In the genomic region with DNA sequence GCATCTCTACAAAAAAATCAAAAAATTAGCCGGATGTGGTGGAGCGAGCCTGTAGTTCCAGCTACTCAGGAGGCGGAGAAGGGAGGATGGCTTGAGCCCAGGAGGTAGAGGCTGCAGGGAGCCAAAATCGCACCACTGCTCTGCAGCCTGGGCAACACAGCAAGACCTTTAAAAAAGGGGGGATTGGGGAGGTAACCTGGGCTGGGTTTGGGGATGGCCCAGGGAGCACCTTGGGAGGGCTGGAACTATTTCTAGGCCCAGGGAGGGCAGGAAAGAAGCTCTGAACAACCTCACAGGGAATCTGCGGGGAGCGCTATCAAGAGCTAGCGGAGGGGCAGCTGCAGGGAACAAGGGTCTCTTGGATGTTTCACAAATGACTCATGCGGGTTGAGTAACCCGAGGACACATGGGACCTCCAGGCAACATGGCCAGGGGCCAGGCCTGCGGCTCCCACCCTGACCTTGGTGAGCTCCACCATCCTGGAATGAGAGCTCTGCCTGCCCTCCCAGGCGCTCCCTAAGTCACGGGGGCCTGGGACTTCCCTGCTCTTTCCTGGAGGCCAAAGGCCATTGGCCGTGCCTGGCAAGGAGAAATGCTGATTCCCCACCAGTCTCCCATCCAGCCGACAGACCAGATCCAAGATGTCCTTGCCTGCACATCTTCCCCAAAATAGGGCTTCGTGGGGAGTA, we compare ENCODE assay signal across 9 cellular contexts. TPM values are rescaled to one million over a fixed set of nuclear protein-coding genes. Genes with fewer than 3 reads are reported as not detected.
DNase-seq lines count a peak whose midpoint lies in the region; ATAC-seq, FAIRE-seq and TF ChIP-seq lines count a peak whose summit lies in the region.
"Had no signal": no experiment of that assay in that cellular context is flagged by ENCODE, and none has a peak within 500 bp of the region (broad histone marks: within the 10 kb centered on the region; RNA-seq: fewer than 3 reads in every experiment).

No MANE protein-coding gene starts in this region.

- peak in 3 of 4 donors; percentile 7 to 44 (median 33) for ATAC-seq in pancreas
- ATAC-seq in HG03095 (IDR thresholded peaks at IDR 0.05; ENCODE audit: unreplicated experiment), result no peak

- FAIRE-seq in pancreas (lab: Jason Lieb, UNC), result no peak

- intact Hi-C loops in pancreas (cut with DNase I), result no loop called here

- no peaks in the 10 kb centered on the region for H3K9me3 ChIP-seq in SK-N-MC (ENCODE audit: low read depth, low read length)
- H3K9me3 ChIP-seq in cardiac muscle cell (ENCODE audit: low read depth), result no peaks in the 10 kb centered on the region
- no peaks in the 10 kb centered on the region for H3K9me3 ChIP-seq in pancreas

- peak; percentile 79 for DNase-seq in ELF-1 (ENCODE audit: low read depth, low spot score)
- no peak for DNase-seq in SK-N-MC (ENCODE audit: low read depth, low spot score)
- DNase-seq in cardiac muscle cell (ENCODE audit: low read depth in 1 of 2, low spot score in 1 of 2), result peak; percentile 52 to 97
- DNase-seq in pancreas, result peak in 4 of 6 donors; percentile 35 to 53 (median 42)
- DNase-seq in NCI-H1092 (lab: John Stamatoyannopoulos, UW), result no peak
- DNase-seq in RWPE1 (ENCODE audit: low spot score), result no peak
- DNase-seq in NCI-H2107 treated with DMSO at 0.1 percent for 48 hours (lab: John Stamatoyannopoulos, UW; ENCODE audit: unreplicated experiment), result no peak
- DNase-seq: T-cell had no signal

- CTCF ChIA-PET in RWPE1 (lab: Yijun Ruan, JAX), result interaction anchor here (0.6 to 0.9 kb wide), 3 partner anchors 28 to 788 kb away, joined by 3 read pairs; no protein-coding TSS in a partner anchor

- H3K9ac ChIP-seq in SK-N-MC (ENCODE audit: insufficient read length), result no peak overlapping the region

- H3K4me3 ChIP-seq in SK-N-MC, result peak overlapping the region; percentile 64
- no peak overlapping the region for H3K4me3 ChIP-seq in cardiac muscle cell
- no peak overlapping the region for H3K4me3 ChIP-seq in pancreas

- no peaks in the 10 kb centered on the region for H3K36me3 ChIP-seq in SK-N-MC (ENCODE audit: insufficient read depth, low read length)
- no peaks in the 10 kb centered on the region for H3K36me3 ChIP-seq in cardiac muscle cell
- H3K36me3 ChIP-seq in pancreas, result peaks cover 0 to 9% (median 0%) of the 10 kb centered on the region in 3 donors

- WGBS in pancreas, 2 donors, result 82 to 87% methylated on average over 15 of the region's 15 CpGs

- no peak for TF ChIP-seq CTCF in cardiac muscle cell (IDR thresholded peaks at IDR 0.05; ENCODE audit: low read depth, low read length)
- no peak for TF ChIP-seq CTCF in pancreas (IDR thresholded peaks at IDR 0.05)
- TF ChIP-seq CTCF in RWPE1 (conservative IDR thresholded peaks at IDR 0.05; ENCODE audit: low read depth), result no peak

- H3K27me3 ChIP-seq in cardiac muscle cell (no peaks in the 10 kb centered on the region), pancreas (no peaks in the 10 kb centered on the region)

- POLR2A ChIA-PET in RWPE1 (lab: Yijun Ruan, JAX; ENCODE audit: low non-redundant PET), result no interaction called here

- peaks cover 29% of the 10 kb centered on the region for H3K4me1 ChIP-seq in cardiac muscle cell (ENCODE audit: low read depth)
- no peaks in the 10 kb centered on the region for H3K4me1 ChIP-seq in pancreas

- H3K27ac ChIP-seq in SK-N-MC, result peak overlapping the region; percentile 74; the same call in 1 of the 2 replicates
- peak overlapping the region; percentile 63 for H3K27ac ChIP-seq in cardiac muscle cell
- H3K27ac ChIP-seq in pancreas, result no peak overlapping the region
- no peak overlapping the region for H3K27ac ChIP-seq in RWPE1

RNA-seq across cellular contexts. Expression of a gene that starts 23.4 kb away (rescaled TPM):
- total RNA-seq in cardiac muscle cell, result 10.8 and 16.9 TPM in 2 replicates
- polyA plus RNA-seq in cardiac muscle cell, result 6.0 and 8.5 TPM in 2 replicates
- 10 to 100 TPM in 5 of 6 donors, 1 to 10 TPM in 1; 8.9 to 43.3 (median 25.9) TPM for total RNA-seq in pancreas
- 10 to 100 TPM; 14.3 to 18.5 TPM for polyA plus RNA-seq in pancreas

Comparison
In these comparisons a context has a peak if more than half of its experiments do, and no peak if none do; other contexts are left out.
1. DNase-seq: peak in ELF-1 (single experiment), cardiac muscle cell (2 of 2) and pancreas (4 of 6); none in SK-N-MC (single experiment), NCI-H1092 (single experiment), RWPE1 (single experiment) and NCI-H2107 treated with DMSO at 0.1 percent for 48 hours (single experiment).
2. H3K27ac ChIP-seq: peak in SK-N-MC (single experiment) and cardiac muscle cell (single experiment); none in pancreas (0 of 4) and RWPE1 (single experiment).